7 cellular contexts compared by ENCODE assay signal in genomic region chr2:60992985-60993392, GRCh38. TPM values are rescaled to one million over a fixed set of nuclear protein-coding genes. Genes with fewer than 3 reads are reported as not detected.
DNase-seq lines count a peak whose midpoint lies in the region; ATAC-seq and TF ChIP-seq lines count a peak whose summit lies in the region.

No MANE protein-coding gene starts in this region.

- POLR2A ChIA-PET in WTC11 (lab: Charles Lee) = interaction anchor here (0.7 kb wide), 1 partner anchor 15 kb away, joined by 3 read pairs; no protein-coding TSS in a partner anchor

- H3K4me3 Mint-ChIP-seq in WTC11 = no peak overlapping the region

- ATAC-seq in HG02938 (IDR thresholded peaks at IDR 0.05; ENCODE audit: unreplicated experiment) = peak; percentile 99
- ATAC-seq in sciatic nerve = peak; percentile 76
- ATAC-seq in WTC11 = no peak

- CTCF ChIA-PET in WTC11 (lab: Charles Lee) = no interaction called here

- peaks cover 27% of the 10 kb centered on the region for H3K36me3 Mint-ChIP-seq in WTC11

- TF ChIP-seq POLR2A in Raji (IDR thresholded peaks at IDR 0.05; ENCODE audit: insufficient read depth, low read depth, low read length) = 0 out of 2 replicates have a peak, but pooled peaks have one; percentile 17

- peaks cover 38% of the 10 kb centered on the region for H3K9me3 Mint-ChIP-seq in WTC11

- no peak overlapping the region for H3K27ac Mint-ChIP-seq in WTC11

- DNase-seq in GM19238 (ENCODE audit: insufficient read length, low spot score) (peak; percentile 50), sciatic nerve (ENCODE audit: low spot score) (no peak), WTC11 (ENCODE audit: low spot score) (no peak), SHP77 (lab: John Stamatoyannopoulos, UW) (no peak), posterior cingulate gyrus (no peak)

- peaks cover 2% of the 10 kb centered on the region; the same call in 1 of the 2 replicates for H3K27me3 Mint-ChIP-seq in WTC11 (ENCODE audit: low read depth)

- TF ChIP-seq CTCF in WTC11 (IDR thresholded peaks at IDR 0.05) = no peak

- H3K4me1 Mint-ChIP-seq in WTC11 = no peaks in the 10 kb centered on the region

- intact Hi-C loops in sciatic nerve (cut with DNase I) = no loop called here
- intact Hi-C loops in posterior cingulate gyrus (cut with DNase I) = no loop called here

TF ChIP-seq in WTC11, 78 proteins besides CTCF, POLR2A, EP300 and RAD21:
- no peak for TF ChIP-seq GRHL2 (CRISPR knock-in tag; IDR thresholded peaks at IDR 0.05; ENCODE audit: insufficient replicate concordance, severe bottlenecking)
- no peak for TF ChIP-seq FOXP4 (CRISPR knock-in tag; IDR thresholded peaks at IDR 0.05)

RNA-seq across cellular contexts. Expression of gene PEX13, which starts 24.5 kb away (rescaled TPM):
- total RNA-seq in sciatic nerve (22.6 TPM), WTC11 (2021) (19.8 to 20.4 TPM (median 20.3 TPM) in 3 replicates)

RNA-seq across cellular contexts. Expression of gene PUS10, which starts 25.1 kb away (rescaled TPM):
- total RNA-seq in sciatic nerve = 8.2 TPM
- 2.5 to 2.9 TPM (median 2.6 TPM) in 3 replicates for total RNA-seq in WTC11 (2021)
